2 cellular contexts compared by ENCODE assay signal in genomic region chr1:71755441-71755840, GRCh38.
TF ChIP-seq lines count a peak whose summit lies in the region.

No MANE protein-coding gene starts in this region.

TF ChIP-seq in GM23338, 12 proteins besides CTCF, POLR2A, EP300 and RAD21 (continued from another document):
- TF ChIP-seq REST (IDR thresholded peaks at IDR 0.05; ENCODE audit: unreplicated experiment) (no peak), ZNF331 (CRISPR knock-in tag; IDR thresholded peaks at IDR 0.05; ENCODE audit: low read depth) (no peak), ZNF114 (CRISPR knock-in tag; IDR thresholded peaks at IDR 0.05) (no peak), CREB1 (CRISPR knock-in tag; IDR thresholded peaks at IDR 0.05; ENCODE audit: low read depth) (no peak), JUNB (IDR thresholded peaks at IDR 0.05; ENCODE audit: unreplicated experiment) (no peak), STAT1 (IDR thresholded peaks at IDR 0.05; ENCODE audit: unreplicated experiment) (no peak), EZH2 (IDR thresholded peaks at IDR 0.05; ENCODE audit: low read depth, unreplicated experiment) (no peak), ZNF462 (CRISPR knock-in tag; IDR thresholded peaks at IDR 0.05) (no peak), ETS1 (IDR thresholded peaks at IDR 0.05) (no peak)

TF ChIP-seq in WTC11, 78 proteins besides CTCF, POLR2A, EP300 and RAD21 (continued from another document):
- no peak for TF ChIP-seq ZNF512 (CRISPR knock-in tag; IDR thresholded peaks at IDR 0.05; ENCODE audit: borderline replicate concordance)
- TF ChIP-seq ELF4 (CRISPR knock-in tag; IDR thresholded peaks at IDR 0.05; ENCODE audit: low read depth), result no peak
- TF ChIP-seq GABPB1 (CRISPR knock-in tag; IDR thresholded peaks at IDR 0.05), result no peak
- no peak for TF ChIP-seq ZNF232 (CRISPR knock-in tag; IDR thresholded peaks at IDR 0.05)
- TF ChIP-seq ZNF423 (CRISPR knock-in tag; IDR thresholded peaks at IDR 0.05), result no peak
- TF ChIP-seq KAT7 (CRISPR knock-in tag; IDR thresholded peaks at IDR 0.05; ENCODE audit: borderline replicate concordance), result no peak
- TF ChIP-seq PRDM15 (CRISPR knock-in tag; IDR thresholded peaks at IDR 0.05), result no peak
- no peak for TF ChIP-seq SMAD3 (CRISPR knock-in tag; IDR thresholded peaks at IDR 0.05; ENCODE audit: borderline replicate concordance)
- TF ChIP-seq USF1 (CRISPR knock-in tag; IDR thresholded peaks at IDR 0.05), result no peak
- no peak for TF ChIP-seq TEAD1 (CRISPR knock-in tag; IDR thresholded peaks at IDR 0.05)
- TF ChIP-seq RELA (CRISPR knock-in tag; IDR thresholded peaks at IDR 0.05; ENCODE audit: borderline replicate concordance), result no peak
- no peak for TF ChIP-seq ATF2 (CRISPR knock-in tag; IDR thresholded peaks at IDR 0.05; ENCODE audit: borderline replicate concordance, low read depth)
- no peak for TF ChIP-seq ZNF425 (CRISPR knock-in tag; conservative IDR thresholded peaks at IDR 0.05)
- no peak for TF ChIP-seq ZMAT4 (CRISPR knock-in tag; IDR thresholded peaks at IDR 0.05)
TF ChIP-seq in WTC11: peak in this region for 0.
